In genomic region chr19:54415208-54415900, GRCh38 we compare ENCODE assay signal across 11 cellular contexts. TPM values are rescaled to one million over a fixed set of nuclear protein-coding genes. Genes with fewer than 3 reads are reported as not detected.
DNase-seq lines count a peak whose midpoint lies in the region; ATAC-seq and TF ChIP-seq lines count a peak whose summit lies in the region.
"Had no signal": no experiment of that assay in that cellular context is flagged by ENCODE, and none has a peak within 500 bp of the region (broad histone marks: within the 10 kb centered on the region; RNA-seq: fewer than 3 reads in every experiment).

Gene TTYH1, plus strand, starts transcription at chr19:54415464. Its CDS starts 89 bp downstream, at chr19:54415553.

- peaks cover 15% of the 10 kb centered on the region for H3K27me3 ChIP-seq in ectodermal cell (ENCODE audit: control insufficient read depth, insufficient read depth, low read length, poor library complexity, severe bottlenecking)
- peaks cover 50% of the 10 kb centered on the region for H3K27me3 ChIP-seq in osteoblast (ENCODE audit: insufficient read depth, low read length)
- no peaks in the 10 kb centered on the region for H3K27me3 ChIP-seq in Caco-2 (replicated peaks; ENCODE audit: control insufficient read depth, insufficient read depth, low read length)

- peaks cover 0 to 6% of the 10 kb centered on the region in 2 donors for H3K36me3 Mint-ChIP-seq in CD14-positive monocyte
- H3K36me3 Mint-ChIP-seq in T-cell = no peaks in the 10 kb centered on the region
- no peaks in the 10 kb centered on the region for H3K36me3 Mint-ChIP-seq in Caco-2 (ENCODE audit: insufficient read depth, unreplicated experiment)

- BruUV-seq in Caco-2 (replicated peaks; lab: Mats Ljungman, UMichigan) = no TSS peak

- peaks cover 33% of the 10 kb centered on the region for H3K4me1 ChIP-seq in ectodermal cell (ENCODE audit: control insufficient read depth, insufficient read depth, low read length)
- H3K4me1 ChIP-seq in osteoblast (ENCODE audit: insufficient read depth, low read length) = peaks cover 3% of the 10 kb centered on the region
- H3K4me1 ChIP-seq in Caco-2 = peaks cover 7% of the 10 kb centered on the region

- no peak within 1 kb of the TSS for H3K27ac ChIP-seq in ectodermal cell (ENCODE audit: insufficient read depth, low read depth, low read length, poor library complexity, severe bottlenecking)
- no peak within 1 kb of the TSS for H3K27ac ChIP-seq in osteoblast (ENCODE audit: low read depth, low read length)

- WGBS in ectodermal cell, 2 experiments = 1% methylated on average over 60 to 66 of the region's 68 CpGs

- ATAC-seq in T-cell (replicated peaks in 1 of 4) (peak; percentile 33 to 76 (median 60)), GM21526 (IDR thresholded peaks at IDR 0.05; ENCODE audit: low FRiP score, unreplicated experiment) (no peak)

- H3K4me2 ChIP-seq in osteoblast (ENCODE audit: insufficient read depth, low read length) = no peak within 1 kb of the TSS

- intact Hi-C loops in CD14-positive monocyte (cut with micrococcal nuclease) (loop anchor here in 1 of 2 donors (10.0 kb wide), 1 partner anchor 119 kb away; no protein-coding TSS in a partner anchor), Caco-2 (cut with micrococcal nuclease; ENCODE audit: unreplicated experiment) (no loop called here)

- TF ChIP-seq CTCF in CD14-positive monocyte (IDR thresholded peaks at IDR 0.05) = peak; percentile 60
- TF ChIP-seq CTCF in osteoblast (IDR thresholded peaks at IDR 0.05; ENCODE audit: extremely low read depth, low read depth, low read length) = no peak
- peak in 1 of 2 experiments; percentile 23 for TF ChIP-seq CTCF in Caco-2 (IDR thresholded peaks at IDR 0.05; ENCODE audit: insufficient read depth in 1 of 2, low read depth in 1 of 2, low read length in 1 of 2, severe bottlenecking in 1 of 2, unreplicated experiment in 1 of 2)

- H3K4me3 ChIP-seq in ectodermal cell (ENCODE audit: insufficient read depth, low read depth, low read length) (peak within 1 kb of the TSS; percentile 85), osteoblast (ENCODE audit: insufficient read depth, low read length) (no peak within 1 kb of the TSS), Caco-2 (ENCODE audit: low read depth, low read length) (no peak within 1 kb of the TSS)

- H2AFZ ChIP-seq in osteoblast (ENCODE audit: low read length) = no peak within 1 kb of the TSS

- H3K27ac Mint-ChIP-seq in CD14-positive monocyte (peak within 1 kb of the TSS in 1 of 7 donors; percentile 19), T-cell (no peak within 1 kb of the TSS), Caco-2 (ENCODE audit: unreplicated experiment) (no peak within 1 kb of the TSS)
- H3K27ac Mint-ChIP-seq: activated T-helper 2 cell treated with anti-CD3 and anti-CD28 coated beads, Interferon-gamma antibody, Interleukin-2, Interleukin-4, amounts not matched to agents 10 μg/mL and 5 μg/mL and 100 μg/mL, durations not matched to agents 14 hours and 24 hours and 36 hours had no signal

- H3K79me2 ChIP-seq in osteoblast (ENCODE audit: insufficient read depth, low read length) = no peaks in the 10 kb centered on the region

- H3K9me3 ChIP-seq in ectodermal cell (ENCODE audit: control insufficient read depth, low read length) (no peaks in the 10 kb centered on the region), osteoblast (ENCODE audit: low read depth, low read length) (no peaks in the 10 kb centered on the region), Caco-2 (no peaks in the 10 kb centered on the region)

- H3K9me3 Mint-ChIP-seq in CD14-positive monocyte (peaks cover 7 to 24% (median 18%) of the 10 kb centered on the region in 7 donors), T-cell (peaks cover 0 to 6% (median 0%) of the 10 kb centered on the region in 3 donors), Caco-2 (ENCODE audit: unreplicated experiment) (peaks cover 44% of the 10 kb centered on the region)

- CTCF ChIA-PET in T-cell (lab: Charles Lee) (interaction anchor here (0.6 kb wide), 2 partner anchors 23 to 33 kb away, joined by 3 read pairs; no protein-coding TSS in a partner anchor), Caco-2 (lab: Charles Lee) (no interaction called here)

- no peaks in the 10 kb centered on the region for H4K20me1 ChIP-seq in osteoblast (ENCODE audit: insufficient read depth, low read length)

- no peak for DNase-seq in CD14-positive monocyte (ENCODE audit: low spot score)
- peak in 21 of 34 experiments; percentile 8 to 49 (median 29) for DNase-seq in T-cell
- peak; percentile 88 for DNase-seq in osteoblast (ENCODE audit: insufficient read length, low spot score, missing footprints)
- DNase-seq in Caco-2 = no peak
- no peak for DNase-seq in NCI-H2196 (lab: John Stamatoyannopoulos, UW; ENCODE audit: unreplicated experiment)
- no peak for DNase-seq in GF-D8 (lab: John Stamatoyannopoulos, UW)

- POLR2A ChIA-PET in T-cell (lab: Charles Lee) (no interaction called here), Caco-2 (lab: Charles Lee) (no interaction called here)

- H3K4me1 Mint-ChIP-seq in CD14-positive monocyte (peaks cover 14% of the 10 kb centered on the region), T-cell (peaks cover 16 to 18% (median 18%) of the 10 kb centered on the region in 3 donors), Caco-2 (ENCODE audit: low read depth, unreplicated experiment) (peaks cover 7% of the 10 kb centered on the region)

- H3K27me3 Mint-ChIP-seq in CD14-positive monocyte (ENCODE audit: low read depth in 3 of 3) (peaks cover 56 to 71% (median 56%) of the 10 kb centered on the region in 3 donors), T-cell (peaks cover 30 to 50% of the 10 kb centered on the region in 2 donors), Caco-2 (ENCODE audit: insufficient read depth, unreplicated experiment) (peaks cover 4% of the 10 kb centered on the region)

- H3K36me3 ChIP-seq in ectodermal cell (ENCODE audit: control insufficient read depth, insufficient read depth, low read length) (peaks cover 4% of the 10 kb centered on the region), osteoblast (ENCODE audit: insufficient read depth, low read length) (no peaks in the 10 kb centered on the region), Caco-2 (ENCODE audit: control insufficient read depth, insufficient read depth, low read length) (no peaks in the 10 kb centered on the region)

- H3K4me3 Mint-ChIP-seq in CD14-positive monocyte (peak within 1 kb of the TSS in 1 of 2 donors; percentile 61), T-cell (no peak within 1 kb of the TSS), Caco-2 (ENCODE audit: unreplicated experiment) (no peak within 1 kb of the TSS)

RNA-seq across cellular contexts. Expression of gene TTYH1, which starts in this region (rescaled TPM):
- not detected for polyA plus RNA-seq in CD14-positive monocyte
- total RNA-seq in T-cell (under 1 TPM in 2 of 5 donors, not detected in 3; 0.26 to 0.41 TPM), osteoblast (not detected in 2 replicates), Caco-2 (2022) (not detected in 2 replicates)
- polyA plus RNA-seq in ectodermal cell (2013, experiment 1 of 4) = 111 TPM
- polyA plus RNA-seq in ectodermal cell (2013, experiment 2 of 4) = 115 TPM
- 134 TPM for polyA plus RNA-seq in ectodermal cell (2013, experiment 3 of 4)
- 140 TPM for polyA plus RNA-seq in ectodermal cell (2013, experiment 4 of 4)
- total RNA-seq: HT1080, myocyte had no signal

Comparison
In these comparisons a context has a peak if more than half of its experiments do, and no peak if none do; other contexts are left out.
1. Peak in DNase-seq and ATAC-seq in T-cell; RNA of the gene not detected or under 1 TPM.
2. Peak in DNase-seq in osteoblast; RNA of the gene not detected or under 1 TPM.